In genomic region chr7:18590744-18591340, GRCh38 we compare ENCODE assay signal across 8 cellular contexts.
DNase-seq lines count a peak whose midpoint lies in the region; ATAC-seq and TF ChIP-seq lines count a peak whose summit lies in the region.

No MANE protein-coding gene starts in this region.

- H2AFZ ChIP-seq in PC-9 = no peak overlapping the region
- peak overlapping the region; percentile 84 for H2AFZ ChIP-seq in fibroblast of lung (ENCODE audit: low read length)

- H3K4me1 Mint-ChIP-seq in activated CD8-positive, alpha-beta T cell treated with anti-CD3 and anti-CD28 coated beads for 36 hours (ENCODE audit: low read depth) = no peaks in the 10 kb centered on the region
- no peaks in the 10 kb centered on the region for H3K4me1 Mint-ChIP-seq in activated CD8-positive, alpha-beta T cell treated with anti-CD3 and anti-CD28 coated beads, Interleukin-2, amount 10 ng/mL, durations not matched to agents 7 days and 5 days (ENCODE audit: low read depth)

- H3K4me3 Mint-ChIP-seq in activated CD8-positive, alpha-beta T cell treated with anti-CD3 and anti-CD28 coated beads for 36 hours = no peak overlapping the region
- H3K4me3 Mint-ChIP-seq in activated CD8-positive, alpha-beta T cell treated with anti-CD3 and anti-CD28 coated beads, Interleukin-2, amount 10 ng/mL, durations not matched to agents 7 days and 5 days = no peak overlapping the region

- H3K36me3 ChIP-seq in PC-9 (ENCODE audit: low read depth) = no peaks in the 10 kb centered on the region
- H3K36me3 ChIP-seq in fibroblast of lung (ENCODE audit: control insufficient read depth, insufficient read depth, low read length) = no peaks in the 10 kb centered on the region
- no peaks in the 10 kb centered on the region for H3K36me3 ChIP-seq in sigmoid colon

- no peaks in the 10 kb centered on the region for H3K27me3 Mint-ChIP-seq in activated CD8-positive, alpha-beta T cell treated with anti-CD3 and anti-CD28 coated beads for 36 hours
- H3K27me3 Mint-ChIP-seq in activated CD8-positive, alpha-beta T cell treated with anti-CD3 and anti-CD28 coated beads, Interleukin-2, amount 10 ng/mL, durations not matched to agents 7 days and 5 days (ENCODE audit: low read depth) = no peaks in the 10 kb centered on the region

- no peak overlapping the region for H3K4me2 ChIP-seq in PC-9
- H3K4me2 ChIP-seq in fibroblast of lung (ENCODE audit: extremely low read depth, insufficient read depth, low read length) = no peak overlapping the region

- POLR2A ChIA-PET in activated CD8-positive, alpha-beta T cell treated with anti-CD3 and anti-CD28 coated beads for 36 hours (lab: Charles Lee) = interaction anchor here (0.9 kb wide), 1 partner anchor 12 kb away, joined by 4 read pairs; no protein-coding TSS in a partner anchor
- POLR2A ChIA-PET in activated CD8-positive, alpha-beta T cell treated with anti-CD3 and anti-CD28 coated beads, Interleukin-2, amount 10 ng/mL, durations not matched to agents 7 days and 5 days (lab: Charles Lee) = no interaction called here
- POLR2A ChIA-PET in PC-9 (lab: Charles Lee; ENCODE audit: unreplicated experiment) = interaction anchor here (0.7 kb wide), 1 partner anchor 433 kb away, joined by 6 read pairs; no protein-coding TSS in a partner anchor

- peaks cover 7% of the 10 kb centered on the region for H3K4me1 ChIP-seq in PC-9 (replicated peaks; ENCODE audit: insufficient read depth)
- no peaks in the 10 kb centered on the region for H3K4me1 ChIP-seq in fibroblast of lung (ENCODE audit: control insufficient read depth, extremely low read depth, insufficient read depth, low read length)
- peaks cover 0 to 4% (median 0%) of the 10 kb centered on the region in 4 donors for H3K4me1 ChIP-seq in sigmoid colon

- intact Hi-C loops in activated CD8-positive, alpha-beta T cell treated with anti-CD3 and anti-CD28 coated beads for 36 hours (cut with micrococcal nuclease) = no loop called here
- intact Hi-C loops in PC-9 (cut with micrococcal nuclease; ENCODE audit: unreplicated experiment) (loop anchor here (5.0 to 10.0 kb wide), 2 partner anchors 534 to 851 kb away; no protein-coding TSS in a partner anchor), sigmoid colon (cut with DNase I) (loop anchor here (2.0 kb wide), 1 partner anchor 76 kb away; no protein-coding TSS in a partner anchor)

- H3K9me3 ChIP-seq in PC-9 (ENCODE audit: insufficient read depth, low read depth) (no peaks in the 10 kb centered on the region), fibroblast of lung (ENCODE audit: control insufficient read depth, insufficient read depth, low read depth, low read length) (no peaks in the 10 kb centered on the region), sigmoid colon (no peaks in the 10 kb centered on the region)

- no peaks in the 10 kb centered on the region for H3F3A ChIP-seq in PC-9 (ENCODE audit: insufficient read depth, low read depth)

- CTCF ChIA-PET in activated CD8-positive, alpha-beta T cell treated with anti-CD3 and anti-CD28 coated beads for 36 hours (lab: Charles Lee) = interaction anchor here (0.7 to 2.9 kb wide), 8 partner anchors 15 to 238 kb away, joined by 3 to 13 read pairs (median 4); no protein-coding TSS in a partner anchor
- CTCF ChIA-PET in activated CD8-positive, alpha-beta T cell treated with anti-CD3 and anti-CD28 coated beads, Interleukin-2, amount 10 ng/mL, durations not matched to agents 7 days and 5 days (lab: Charles Lee) = interaction anchor here (2.2 kb wide), 1 partner anchor 75 kb away, joined by 10 read pairs; no protein-coding TSS in a partner anchor
- CTCF ChIA-PET in PC-9 (lab: Charles Lee) = interaction anchor here (1.1 kb wide), 1 partner anchor 238 kb away, joined by 9 read pairs; no protein-coding TSS in a partner anchor

- H4K20me1 ChIP-seq in PC-9 (ENCODE audit: insufficient read depth) = no peaks in the 10 kb centered on the region
- H4K20me1 ChIP-seq in fibroblast of lung (ENCODE audit: control insufficient read depth, extremely low read depth, insufficient read depth, low read length) = no peaks in the 10 kb centered on the region

- peak; percentile 39 for TF ChIP-seq CTCF in activated CD8-positive, alpha-beta T cell treated with anti-CD3 and anti-CD28 coated beads for 36 hours (IDR thresholded peaks at IDR 0.05)
- peak; percentile 86 for TF ChIP-seq CTCF in PC-9 (conservative IDR thresholded peaks at IDR 0.05)
- TF ChIP-seq CTCF in fibroblast of lung (conservative IDR thresholded peaks at IDR 0.05 in 1 of 2, IDR thresholded peaks at IDR 0.05 in 1 of 2; ENCODE audit: low read depth in 1 of 2, low read length in 2 of 2) = peak; percentile 52 to 65
- TF ChIP-seq CTCF in sigmoid colon (IDR thresholded peaks at IDR 0.05) = peak in 3 of 4 experiments; percentile 24 to 43 (median 38)

- no peaks in the 10 kb centered on the region for H3K9me3 Mint-ChIP-seq in activated CD8-positive, alpha-beta T cell treated with anti-CD3 and anti-CD28 coated beads for 36 hours
- H3K9me3 Mint-ChIP-seq in activated CD8-positive, alpha-beta T cell treated with anti-CD3 and anti-CD28 coated beads, Interleukin-2, amount 10 ng/mL, durations not matched to agents 7 days and 5 days (ENCODE audit: insufficient read depth) = no peaks in the 10 kb centered on the region

- H3K9ac ChIP-seq in fibroblast of lung (ENCODE audit: insufficient read depth, low read length) = no peak overlapping the region

- no peak for TF ChIP-seq EP300 in sigmoid colon (IDR thresholded peaks at IDR 0.05)

- 12 to 55% methylated on average over 1 of the region's 1 CpG for whole genome bisulfite sequencing in sigmoid colon, 2 donors

- H3K27ac Mint-ChIP-seq in activated CD8-positive, alpha-beta T cell treated with anti-CD3 and anti-CD28 coated beads for 36 hours = no peak overlapping the region
- H3K27ac Mint-ChIP-seq in activated CD8-positive, alpha-beta T cell treated with anti-CD3 and anti-CD28 coated beads, Interleukin-2, amount 10 ng/mL, durations not matched to agents 7 days and 5 days = no peak overlapping the region

- no peaks in the 10 kb centered on the region for H3K9me2 ChIP-seq in PC-9 (ENCODE audit: insufficient read depth)

- H3K4me3 ChIP-seq in PC-9 = no peak overlapping the region
- peak overlapping the region in 1 of 4 experiments; percentile 34 for H3K4me3 ChIP-seq in fibroblast of lung (replicated peaks in 1 of 4; ENCODE audit: control extremely low read depth in 1 of 4, insufficient read depth in 1 of 4, low read depth in 3 of 4, low read length in 4 of 4)
- H3K4me3 ChIP-seq in sigmoid colon = no peak overlapping the region

- no peak for DNase-seq in activated CD8-positive, alpha-beta T cell treated with anti-CD3 and anti-CD28 coated beads for 36 hours
- DNase-seq in activated CD8-positive, alpha-beta T cell treated with anti-CD3 and anti-CD28 coated beads, Interleukin-2, amount 10 ng/mL, durations not matched to agents 7 days and 5 days = no peak
- DNase-seq in PC-9 (peak in 1 of 2 experiments; percentile 53), fibroblast of lung (ENCODE audit: low read depth in 2 of 2) (peak; percentile 52 to 82), sigmoid colon (no peak), NCI-H2029 treated with DMSO at 0.1 percent for 48 hours (lab: John Stamatoyannopoulos, UW) (no peak), NCI-H1092 treated with DMSO at 0.1 percent for 48 hours (lab: John Stamatoyannopoulos, UW) (no peak)

- H3K79me2 ChIP-seq in PC-9 (ENCODE audit: low read depth) = no peaks in the 10 kb centered on the region
- no peaks in the 10 kb centered on the region for H3K79me2 ChIP-seq in fibroblast of lung (ENCODE audit: control insufficient read depth, insufficient read depth, low read length)

- H3K36me3 Mint-ChIP-seq in activated CD8-positive, alpha-beta T cell treated with anti-CD3 and anti-CD28 coated beads for 36 hours (ENCODE audit: low read depth) = no peaks in the 10 kb centered on the region
- H3K36me3 Mint-ChIP-seq in activated CD8-positive, alpha-beta T cell treated with anti-CD3 and anti-CD28 coated beads, Interleukin-2, amount 10 ng/mL, durations not matched to agents 7 days and 5 days (ENCODE audit: low read depth) = no peaks in the 10 kb centered on the region

- H3K27me3 ChIP-seq in PC-9 (ENCODE audit: insufficient read depth, low read depth) = no peaks in the 10 kb centered on the region
- H3K27me3 ChIP-seq in fibroblast of lung (ENCODE audit: control insufficient read depth, insufficient read depth, low read length) = no peaks in the 10 kb centered on the region
- H3K27me3 ChIP-seq in sigmoid colon = no peaks in the 10 kb centered on the region

- no TSS peak for BruUV-seq in PC-9 (replicated peaks; lab: Mats Ljungman, UMichigan)

- no peak for TF ChIP-seq POLR2A in sigmoid colon (IDR thresholded peaks at IDR 0.05)

- H3K27ac ChIP-seq in PC-9 = no peak overlapping the region
- H3K27ac ChIP-seq in fibroblast of lung (ENCODE audit: insufficient read depth, low read length) = no peak overlapping the region
- no peak overlapping the region for H3K27ac ChIP-seq in sigmoid colon

- no peak for ATAC-seq in activated CD8-positive, alpha-beta T cell treated with anti-CD3 and anti-CD28 coated beads for 36 hours
- no peak for ATAC-seq in activated CD8-positive, alpha-beta T cell treated with anti-CD3 and anti-CD28 coated beads, Interleukin-2, amount 10 ng/mL, durations not matched to agents 7 days and 5 days
- ATAC-seq in GM21529 (IDR thresholded peaks at IDR 0.05; ENCODE audit: unreplicated experiment) = no peak

Comparison
In these comparisons a context has a peak if more than half of its experiments do, and no peak if none do; other contexts are left out.
1. DNase-seq: peak in fibroblast of lung (2 of 2); none in activated CD8-positive, alpha-beta T cell treated with anti-CD3 and anti-CD28 coated beads for 36 hours (single experiment), activated CD8-positive, alpha-beta T cell treated with anti-CD3 and anti-CD28 coated beads, Interleukin-2, amount 10 ng/mL, durations not matched to agents 7 days and 5 days (single experiment), sigmoid colon (single experiment), NCI-H2029 treated with DMSO at 0.1 percent for 48 hours (single experiment) and NCI-H1092 treated with DMSO at 0.1 percent for 48 hours (single experiment).
2. Peak in every context shown above with its lines, with median percentiles within 50 percentile points of each other: CTCF ChIP-seq.